Comparison of ENCODE assay signal across 1 cellular context in genomic region chr1:1001057-1001630, GRCh38.
TF ChIP-seq lines count a peak whose summit lies in the region.

No MANE protein-coding gene starts in this region.

TF ChIP-seq in HepG2, 621 proteins besides CTCF, POLR2A, EP300 and RAD21:
- TF ChIP-seq PCBP1 (IDR thresholded peaks at IDR 0.05; ENCODE audit: borderline replicate concordance, low read depth, low read length): peak; percentile 59; the same call in 1 of the 2 replicates
- TF ChIP-seq ZNF780A (CRISPR knock-in tag; IDR thresholded peaks at IDR 0.05): 0 out of 2 replicates have a peak, but pooled peaks have one; percentile 4
- peak; percentile 7; the same call in 1 of the 2 replicates for TF ChIP-seq ZNF414 (CRISPR knock-in tag; IDR thresholded peaks at IDR 0.05)
- peak; percentile 0 for TF ChIP-seq PHF20 (CRISPR knock-in tag; IDR thresholded peaks at IDR 0.05)
- TF ChIP-seq ZNF709 (CRISPR knock-in tag; IDR thresholded peaks at IDR 0.05): 0 out of 2 replicates have a peak, but pooled peaks have one; percentile 50
- 0 out of 2 replicates have a peak, but pooled peaks have one; percentile 23 for TF ChIP-seq NFATC3 (CRISPR knock-in tag; IDR thresholded peaks at IDR 0.05)
- TF ChIP-seq KDM5A (IDR thresholded peaks at IDR 0.05; ENCODE audit: borderline replicate concordance, low read length): peak; percentile 27; the same call in 1 of the 2 replicates
- 0 out of 2 replicates have a peak, but pooled peaks have one; percentile 5 for TF ChIP-seq ZNF333 (CRISPR knock-in tag; IDR thresholded peaks at IDR 0.05; ENCODE audit: borderline replicate concordance)
- TF ChIP-seq, protein P1, sequence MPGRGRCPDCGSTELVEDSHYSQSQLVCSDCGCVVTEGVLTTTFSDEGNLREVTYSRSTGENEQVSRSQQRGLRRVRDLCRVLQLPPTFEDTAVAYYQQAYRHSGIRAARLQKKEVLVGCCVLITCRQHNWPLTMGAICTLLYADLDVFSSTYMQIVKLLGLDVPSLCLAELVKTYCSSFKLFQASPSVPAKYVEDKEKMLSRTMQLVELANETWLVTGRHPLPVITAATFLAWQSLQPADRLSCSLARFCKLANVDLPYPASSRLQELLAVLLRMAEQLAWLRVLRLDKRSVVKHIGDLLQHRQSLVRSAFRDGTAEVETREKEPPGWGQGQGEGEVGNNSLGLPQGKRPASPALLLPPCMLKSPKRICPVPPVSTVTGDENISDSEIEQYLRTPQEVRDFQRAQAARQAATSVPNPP (CRISPR knock-in tag; IDR thresholded peaks at IDR 0.05): 0 out of 2 replicates have a peak, but pooled peaks have one; percentile 9
- TF ChIP-seq SP140L (CRISPR knock-in tag; IDR thresholded peaks at IDR 0.05; ENCODE audit: borderline replicate concordance): no peak
- TF ChIP-seq MED13 (CRISPR knock-in tag; IDR thresholded peaks at IDR 0.05): no peak
- TF ChIP-seq ZNF280D (CRISPR knock-in tag; IDR thresholded peaks at IDR 0.05): 0 out of 2 replicates have a peak, but pooled peaks have one; percentile 9
- TF ChIP-seq IRX3 (CRISPR knock-in tag; IDR thresholded peaks at IDR 0.05; ENCODE audit: borderline replicate concordance, low read depth): 0 out of 2 replicates have a peak, but pooled peaks have one; percentile 35
- TF ChIP-seq HOXA9 (CRISPR knock-in tag; IDR thresholded peaks at IDR 0.05; ENCODE audit: borderline replicate concordance): 0 out of 2 replicates have a peak, but pooled peaks have one; percentile 4
- no peak for TF ChIP-seq ZNF20 (CRISPR knock-in tag; IDR thresholded peaks at IDR 0.05)
- peak; percentile 25; the same call in 1 of the 2 replicates for TF ChIP-seq ZFP82 (CRISPR knock-in tag; IDR thresholded peaks at IDR 0.05; ENCODE audit: borderline replicate concordance)
- TF ChIP-seq HNRNPL (IDR thresholded peaks at IDR 0.05; ENCODE audit: low read depth, low read length): 0 out of 2 replicates have a peak, but pooled peaks have one; percentile 24
- no peak for TF ChIP-seq FUBP1 (CRISPR knock-in tag; IDR thresholded peaks at IDR 0.05; ENCODE audit: borderline replicate concordance)
- 0 out of 2 replicates have a peak, but pooled peaks have one; percentile 25 for TF ChIP-seq ZC3H13 (CRISPR knock-in tag; IDR thresholded peaks at IDR 0.05)
- 0 out of 2 replicates have a peak, but pooled peaks have one; percentile 3 for TF ChIP-seq RCOR2 (CRISPR knock-in tag; IDR thresholded peaks at IDR 0.05)
- TF ChIP-seq, protein P2, sequence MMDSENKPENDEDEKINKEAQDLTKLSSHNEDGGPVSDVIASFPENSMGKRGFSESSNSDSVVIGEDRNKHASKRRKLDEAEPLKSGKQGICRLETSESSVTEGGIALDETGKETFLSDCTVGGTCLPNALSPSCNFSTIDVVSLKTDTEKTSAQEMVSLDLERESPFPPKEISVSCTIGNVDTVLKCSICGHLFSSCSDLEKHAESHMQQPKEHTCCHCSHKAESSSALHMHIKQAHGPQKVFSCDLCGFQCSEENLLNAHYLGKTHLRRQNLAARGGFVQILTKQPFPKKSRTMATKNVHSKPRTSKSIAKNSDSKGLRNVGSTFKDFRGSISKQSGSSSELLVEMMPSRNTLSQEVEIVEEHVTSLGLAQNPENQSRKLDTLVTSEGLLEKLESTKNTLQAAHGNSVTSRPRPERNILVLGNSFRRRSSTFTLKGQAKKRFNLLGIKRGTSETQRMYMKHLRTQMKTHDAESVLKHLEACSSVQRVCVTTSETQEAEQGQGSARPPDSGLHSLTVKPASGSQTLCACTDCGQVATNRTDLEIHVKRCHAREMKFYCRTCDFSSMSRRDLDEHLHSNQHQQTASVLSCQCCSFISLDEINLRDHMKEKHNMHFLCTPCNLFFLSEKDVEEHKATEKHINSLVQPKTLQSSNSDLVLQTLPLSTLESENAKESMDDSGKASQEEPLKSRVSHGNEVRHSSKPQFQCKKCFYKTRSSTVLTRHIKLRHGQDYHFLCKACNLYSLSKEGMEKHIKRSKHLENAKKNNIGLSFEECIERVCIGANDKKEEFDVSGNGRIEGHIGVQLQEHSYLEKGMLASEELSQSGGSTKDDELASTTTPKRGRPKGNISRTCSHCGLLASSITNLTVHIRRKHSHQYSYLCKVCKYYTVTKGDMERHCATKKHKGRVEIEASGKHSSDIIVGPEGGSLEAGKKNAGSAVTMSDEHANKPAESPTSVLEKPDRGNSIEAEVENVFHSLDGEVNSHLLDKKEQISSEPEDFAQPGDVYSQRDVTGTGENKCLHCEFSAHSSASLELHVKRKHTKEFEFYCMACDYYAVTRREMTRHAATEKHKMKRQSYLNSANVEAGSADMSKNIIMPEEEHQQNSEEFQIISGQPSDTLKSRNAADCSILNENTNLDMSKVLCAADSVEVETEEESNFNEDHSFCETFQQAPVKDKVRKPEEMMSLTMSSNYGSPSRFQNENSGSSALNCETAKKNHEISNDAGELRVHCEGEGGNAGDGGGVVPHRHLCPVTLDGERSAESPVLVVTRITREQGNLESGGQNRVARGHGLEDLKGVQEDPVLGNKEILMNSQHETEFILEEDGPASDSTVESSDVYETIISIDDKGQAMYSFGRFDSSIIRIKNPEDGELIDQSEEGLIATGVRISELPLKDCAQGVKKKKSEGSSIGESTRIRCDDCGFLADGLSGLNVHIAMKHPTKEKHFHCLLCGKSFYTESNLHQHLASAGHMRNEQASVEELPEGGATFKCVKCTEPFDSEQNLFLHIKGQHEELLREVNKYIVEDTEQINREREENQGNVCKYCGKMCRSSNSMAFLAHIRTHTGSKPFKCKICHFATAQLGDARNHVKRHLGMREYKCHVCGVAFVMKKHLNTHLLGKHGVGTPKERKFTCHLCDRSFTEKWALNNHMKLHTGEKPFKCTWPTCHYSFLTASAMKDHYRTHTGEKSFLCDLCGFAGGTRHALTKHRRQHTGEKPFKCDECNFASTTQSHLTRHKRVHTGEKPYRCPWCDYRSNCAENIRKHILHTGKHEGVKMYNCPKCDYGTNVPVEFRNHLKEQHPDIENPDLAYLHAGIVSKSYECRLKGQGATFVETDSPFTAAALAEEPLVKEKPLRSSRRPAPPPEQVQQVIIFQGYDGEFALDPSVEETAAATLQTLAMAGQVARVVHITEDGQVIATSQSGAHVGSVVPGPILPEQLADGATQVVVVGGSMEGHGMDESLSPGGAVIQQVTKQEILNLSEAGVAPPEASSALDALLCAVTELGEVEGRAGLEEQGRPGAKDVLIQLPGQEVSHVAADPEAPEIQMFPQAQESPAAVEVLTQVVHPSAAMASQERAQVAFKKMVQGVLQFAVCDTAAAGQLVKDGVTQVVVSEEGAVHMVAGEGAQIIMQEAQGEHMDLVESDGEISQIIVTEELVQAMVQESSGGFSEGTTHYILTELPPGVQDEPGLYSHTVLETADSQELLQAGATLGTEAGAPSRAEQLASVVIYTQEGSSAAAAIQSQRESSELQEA (CRISPR knock-in tag; IDR thresholded peaks at IDR 0.05; ENCODE audit: not compliant biosample characterization): peak; percentile 10
- no peak; the same call in 1 of the 2 replicates for TF ChIP-seq CENPBD1 (CRISPR knock-in tag; IDR thresholded peaks at IDR 0.05; ENCODE audit: borderline replicate concordance, low read depth)
- no peak for TF ChIP-seq KLF13 (CRISPR knock-in tag; IDR thresholded peaks at IDR 0.05)
- TF ChIP-seq ZNF30 (CRISPR knock-in tag; IDR thresholded peaks at IDR 0.05): peak; percentile 11; the same call in 1 of the 2 replicates
- TF ChIP-seq, protein P3, sequence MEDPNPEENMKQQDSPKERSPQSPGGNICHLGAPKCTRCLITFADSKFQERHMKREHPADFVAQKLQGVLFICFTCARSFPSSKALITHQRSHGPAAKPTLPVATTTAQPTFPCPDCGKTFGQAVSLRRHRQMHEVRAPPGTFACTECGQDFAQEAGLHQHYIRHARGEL (CRISPR knock-in tag; IDR thresholded peaks at IDR 0.05): no peak
